18 cellular contexts compared by ENCODE assay signal in the genomic region with DNA sequence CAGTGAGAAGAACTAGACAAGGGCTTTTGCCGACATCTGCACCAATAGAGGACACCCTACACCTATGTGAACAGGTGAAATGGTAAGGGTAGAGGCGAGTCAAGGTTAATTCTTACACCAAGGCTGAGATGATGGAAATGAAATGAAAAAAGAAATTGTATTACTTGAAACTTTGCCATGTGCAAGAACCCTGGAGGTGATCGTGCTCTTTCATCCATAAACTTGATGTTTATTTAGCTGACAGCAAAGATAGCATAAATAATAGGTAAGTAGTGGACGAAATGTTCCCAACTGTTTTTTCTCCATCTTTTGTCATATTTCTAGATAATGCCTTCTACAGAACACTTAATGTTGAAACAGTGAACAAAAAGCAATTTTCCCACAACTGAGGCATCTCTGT.
DNase-seq lines count a peak whose midpoint lies in the region; ATAC-seq, FAIRE-seq and TF ChIP-seq lines count a peak whose summit lies in the region.
"Had no signal": no experiment of that assay in that cellular context is flagged by ENCODE, and none has a peak within 500 bp of the region (broad histone marks: within the 10 kb centered on the region; RNA-seq: fewer than 3 reads in every experiment).

No MANE protein-coding gene starts in this region.

- H4K8ac ChIP-seq in H1 (ENCODE audit: extremely low read depth, insufficient read depth, low read length), result no peak overlapping the region

- WGBS in A549 (ENCODE audit: missing lambda C conversion rate), result 81% methylated on average over 4 of the region's 4 CpGs
- 87% methylated on average over 4 of the region's 4 CpGs; no CpG with 5 or more reads in 1 of the 2 experiments for WGBS in H1 (ENCODE audit: extremely low coverage in 1 of 2, insufficient coverage in 1 of 2, insufficient read length in 1 of 2, insufficient replicate concordance in 2 of 2, low coverage in 1 of 2, low lambda C conversion rate in 2 of 2, missing lambda C conversion rate in 1 of 2), 2 experiments
- 75 to 80% (median 76%) methylated on average over 4 of the region's 4 CpGs for WGBS in adrenal gland, 4 donors

- H3K9me3 ChIP-seq in A549 (no peaks in the 10 kb centered on the region; the same call in 2 of the 3 replicates), HEK293 (ENCODE audit: control insufficient read depth, insufficient read depth, low read depth, low read length) (no peaks in the 10 kb centered on the region), H1 (ENCODE audit: insufficient read depth in 2 of 2, low read depth in 1 of 2, low read length in 1 of 2) (no peaks in the 10 kb centered on the region), adrenal gland (replicated peaks in 1 of 3) (no peaks in the 10 kb centered on the region)
- H3K9me3 ChIP-seq: HAP-1 had no signal

- no peak for FAIRE-seq in A549 (lab: Jason Lieb, UNC)
- no peak for FAIRE-seq in H1 (lab: Jason Lieb, UNC)
- FAIRE-seq: A204.1 had no signal

- peak overlapping the region; percentile 76 to 82; a peak in 4 of 6 replicates for H3K27ac ChIP-seq in A549
- no peak overlapping the region for H3K27ac ChIP-seq in HEK293 (ENCODE audit: extremely low read depth, low read depth, low read length)
- H3K27ac ChIP-seq in H1 (ENCODE audit: low read depth, low read length), result no peak overlapping the region
- H3K27ac ChIP-seq in adrenal gland, result no peak overlapping the region
- H3K27ac ChIP-seq: SK-N-MC had no signal

- TF ChIP-seq EP300 in A549 (IDR thresholded peaks at IDR 0.05) (no peak), H1 (IDR thresholded peaks at IDR 0.05; ENCODE audit: borderline replicate concordance in 1 of 2, low read depth in 2 of 2, low read length in 2 of 2) (no peak)

- H3K23ac ChIP-seq in H1 (ENCODE audit: insufficient read length), result no peak overlapping the region

- TF ChIP-seq RAD21 in A549 (conservative IDR thresholded peaks at IDR 0.05 in 1 of 2, IDR thresholded peaks at IDR 0.05 in 1 of 2) (no peak), H1 (IDR thresholded peaks at IDR 0.05 in 1 of 2, conservative IDR thresholded peaks at IDR 0.05 in 1 of 2; ENCODE audit: low read depth in 2 of 2, low read length in 2 of 2) (peak in 1 of 2 experiments; percentile 12; a peak in 1 of 4 replicates)

- H4K20me1 ChIP-seq in H1 (replicated peaks in 1 of 2; ENCODE audit: control insufficient read depth in 1 of 2, insufficient read depth in 2 of 2, low read length in 2 of 2), result no peaks in the 10 kb centered on the region

- H2BK120ac ChIP-seq in H1 (replicated peaks; ENCODE audit: low read depth, low read length), result no peak overlapping the region

- POLR2A ChIA-PET in A549 (lab: Yijun Ruan, JAX) (no interaction called here), HEK293 (lab: Yijun Ruan, JAX) (no interaction called here), H1 (lab: Charles Lee; ENCODE audit: partially characterized antibody) (no interaction called here)

- CTCF ChIA-PET in A549 (lab: Yijun Ruan, JAX) (no interaction called here), HEK293 (lab: Yijun Ruan, JAX) (interaction anchor here (0.5 kb wide), 1 partner anchor 131 kb away, joined by 4 read pairs; no protein-coding TSS in a partner anchor), H1 (lab: Charles Lee; ENCODE audit: partially characterized antibody) (no interaction called here)

- H4K91ac ChIP-seq in H1 (replicated peaks; ENCODE audit: insufficient read length, low read length), result no peak overlapping the region

- H3K4ac ChIP-seq in H1 (replicated peaks; ENCODE audit: insufficient read length, low read depth, low read length), result no peak overlapping the region

- H3K4me3 ChIP-seq in A549, result no peak overlapping the region
- H3K4me3 ChIP-seq in HEK293 (ENCODE audit: low read depth, low read length), result no peak overlapping the region
- no peak overlapping the region for H3K4me3 ChIP-seq in H1 (ENCODE audit: extremely low read depth in 1 of 4, insufficient read depth in 2 of 4, low read depth in 3 of 4, low read length in 4 of 4)
- no peak overlapping the region for H3K4me3 ChIP-seq in adrenal gland
- H3K4me3 ChIP-seq: HAP-1 had no signal

- no peaks in the 10 kb centered on the region for H3K79me2 ChIP-seq in H1 (ENCODE audit: control insufficient read depth in 1 of 2, insufficient read depth in 2 of 2, low read length in 2 of 2)

- TF ChIP-seq CTCF in A549 (IDR thresholded peaks at IDR 0.05) (no peak), HEK293 (tag by site-specific recombination; IDR thresholded peaks at IDR 0.05) (no peak), H1 (IDR thresholded peaks at IDR 0.05; ENCODE audit: control extremely low read depth in 1 of 3, insufficient read depth in 1 of 3, low read depth in 1 of 3, low read length in 3 of 3) (no peak), adrenal gland (IDR thresholded peaks at IDR 0.05) (no peak)

- H2BK20ac ChIP-seq in H1 (ENCODE audit: low read length), result no peak overlapping the region

- H3K4me2 ChIP-seq in A549 (no peak overlapping the region), H1 (ENCODE audit: insufficient read depth in 1 of 2, low read depth in 2 of 2, low read length in 2 of 2) (no peak overlapping the region; a peak in 1 of 4 replicates)

- DNase-seq in A549 (ENCODE audit: low read depth in 1 of 2, low spot score in 1 of 2) (no peak), NCI-H69 (lab: John Stamatoyannopoulos, UW) (peak; percentile 65), H1 (ENCODE audit: low read depth in 1 of 2, low spot score in 2 of 2) (no peak), amniotic stem cell (lab: John Stamatoyannopoulos, UW) (no peak), left ventricle myocardium superior (no peak), NCI-H526 treated with DMSO at 0.1 percent for 48 hours (lab: John Stamatoyannopoulos, UW) (no peak), adrenal gland (no peak)
- DNase-seq: MM.1S, NCI-H1105, NCI-H1694 treated with DMSO at 0.1 percent for 48 hours, NCI-H82, T-cell had no signal

- no peaks in the 10 kb centered on the region for H3K79me1 ChIP-seq in H1 (ENCODE audit: low read depth, low read length)

- no peak overlapping the region for H2AK5ac ChIP-seq in H1 (ENCODE audit: low read depth, low read length)

- no peak overlapping the region for H2AFZ ChIP-seq in H1 (ENCODE audit: low read length)

- H3K18ac ChIP-seq in H1 (ENCODE audit: extremely low read depth, low read length), result no peak overlapping the region

- TF ChIP-seq POLR2A in A549 (IDR thresholded peaks at IDR 0.05; ENCODE audit: low read length) (no peak), H1 (IDR thresholded peaks at IDR 0.05; ENCODE audit: control extremely low read depth in 1 of 2, low read depth in 2 of 2, low read length in 2 of 2) (no peak), adrenal gland (IDR thresholded peaks at IDR 0.05) (no peak)

- H3K4me1 ChIP-seq in A549, result peaks cover 26% of the 10 kb centered on the region
- peaks cover 12% of the 10 kb centered on the region for H3K4me1 ChIP-seq in HEK293 (ENCODE audit: control insufficient read depth, insufficient read depth, low read length)
- H3K4me1 ChIP-seq in H1 (replicated peaks in 1 of 4; ENCODE audit: control insufficient read depth in 3 of 4, insufficient read depth in 4 of 4, low read length in 3 of 4), result peaks cover 0 to 16% (median 7%) of the 10 kb centered on the region in 4 experiments; a peak in 5 of 7 replicates
- H3K4me1 ChIP-seq in adrenal gland (replicated peaks in 1 of 2), result no peaks in the 10 kb centered on the region

- H3K23me2 ChIP-seq in H1 (ENCODE audit: low read depth, low read length), result no peaks in the 10 kb centered on the region

- ATAC-seq in A549 (no peak), left ventricle myocardium superior (no peak)
- ATAC-seq: Panc1, Right ventricle myocardium inferior, T-cell had no signal

- H3K9ac ChIP-seq in H1 (replicated peaks in 1 of 4; ENCODE audit: extremely low read depth in 1 of 4, low read depth in 3 of 4, low read length in 3 of 4), result no peak overlapping the region

- H2BK12ac ChIP-seq in H1 (ENCODE audit: low read depth, low read length), result no peak overlapping the region; the same call in 1 of the 2 replicates

- peak overlapping the region; percentile 73 for H4K5ac ChIP-seq in H1 (ENCODE audit: insufficient read length, low read depth, low read length)

- no peak overlapping the region for H2BK15ac ChIP-seq in H1 (ENCODE audit: low read length)

- intact Hi-C loops in left ventricle myocardium superior (cut with micrococcal nuclease), result no loop called here
- intact Hi-C loops in adrenal gland (cut with DNase I), result no loop called here

- H3K56ac ChIP-seq in H1 (replicated peaks; ENCODE audit: insufficient read length, low read depth, low read length), result no peak overlapping the region

- no peaks in the 10 kb centered on the region for H3K27me3 ChIP-seq in H1 (replicated peaks in 1 of 4; ENCODE audit: control insufficient read depth in 3 of 4, extremely low read depth in 1 of 4, insufficient read depth in 3 of 4, low read length in 3 of 4)
- H3K27me3 ChIP-seq in adrenal gland, result no peaks in the 10 kb centered on the region

- H2BK5ac ChIP-seq in H1 (ENCODE audit: low read depth, low read length), result no peak overlapping the region

- H3K36me3 ChIP-seq in HEK293 (ENCODE audit: control insufficient read depth in 2 of 2, insufficient read depth in 1 of 2, low read length in 2 of 2), result no peaks in the 10 kb centered on the region
- H3K36me3 ChIP-seq in H1 (ENCODE audit: control insufficient read depth in 2 of 4, insufficient read depth in 4 of 4, low read length in 3 of 4), result no peaks in the 10 kb centered on the region
- H3K36me3 ChIP-seq in adrenal gland (replicated peaks in 1 of 2), result no peaks in the 10 kb centered on the region
- H3K36me3 ChIP-seq: HAP-1 had no signal

- no peak overlapping the region for H3K14ac ChIP-seq in H1 (ENCODE audit: insufficient read length)

TF ChIP-seq in A549, 52 proteins besides CTCF, POLR2A, EP300 and RAD21 (continues in another document):
- TF ChIP-seq MAFK (IDR thresholded peaks at IDR 0.05; ENCODE audit: partially characterized antibody), result no peak
- TF ChIP-seq FOXS1 (CRISPR knock-in tag; IDR thresholded peaks at IDR 0.05), result no peak
- no peak for TF ChIP-seq ZNF302 (CRISPR knock-in tag; IDR thresholded peaks at IDR 0.05)
- TF ChIP-seq CHD2 (IDR thresholded peaks at IDR 0.05; ENCODE audit: low read length, partially characterized antibody), result no peak
- TF ChIP-seq MAZ (IDR thresholded peaks at IDR 0.05; ENCODE audit: borderline replicate concordance, low read depth, low read length), result no peak

TF ChIP-seq in HEK293, 187 proteins besides CTCF, POLR2A, EP300 and RAD21 (continues in another document):
- TF ChIP-seq ZNF777 (tag by site-specific recombination; IDR thresholded peaks at IDR 0.05; ENCODE audit: borderline replicate concordance), result no peak

TF ChIP-seq in H1, 55 proteins besides CTCF, POLR2A, EP300 and RAD21:
- TF ChIP-seq SP4 (IDR thresholded peaks at IDR 0.05; ENCODE audit: low read length) (no peak), TAF1 (IDR thresholded peaks at IDR 0.05; ENCODE audit: low read depth, low read length) (no peak), SAP30 (IDR thresholded peaks at IDR 0.05; ENCODE audit: insufficient read depth, insufficient replicate concordance, low read length) (no peak), KDM5A (IDR thresholded peaks at IDR 0.05; ENCODE audit: low read length) (no peak), TBP (IDR thresholded peaks at IDR 0.05; ENCODE audit: low read depth, low read length) (no peak)

Comparison
In these comparisons a context has a peak if more than half of its experiments do, and no peak if none do; other contexts are left out.
1. H3K27ac ChIP-seq: peak in A549 (2 of 2); none in HEK293 (single experiment), H1 (single experiment) and adrenal gland (0 of 5).